In genomic region chr2:226351711-226352110, GRCh38 we compare ENCODE assay signal across 20 cellular contexts.
DNase-seq lines count a peak whose midpoint lies in the region; ATAC-seq, FAIRE-seq and TF ChIP-seq lines count a peak whose summit lies in the region.
"Had no signal": no experiment of that assay in that cellular context is flagged by ENCODE, and none has a peak within 500 bp of the region (broad histone marks: within the 10 kb centered on the region; RNA-seq: fewer than 3 reads in every experiment).

No MANE protein-coding gene starts in this region.

- no peaks in the 10 kb centered on the region for H3K27me3 ChIP-seq in osteoblast (ENCODE audit: insufficient read depth, low read length)
- H3K27me3 ChIP-seq: BE2C had no signal

- no peaks in the 10 kb centered on the region for H3K4me1 ChIP-seq in osteoblast (ENCODE audit: insufficient read depth, low read length)
- H3K4me1 ChIP-seq: BE2C, HAP-1 had no signal

- no peak for ATAC-seq in GM18517 (IDR thresholded peaks at IDR 0.05; ENCODE audit: unreplicated experiment)
- ATAC-seq: HepG2 had no signal

- TF ChIP-seq CTCF in cardiac fibroblast (IDR thresholded peaks at IDR 0.05; ENCODE audit: low read depth, low read length) (no peak), fibroblast of the aortic adventitia (IDR thresholded peaks at IDR 0.05; ENCODE audit: insufficient read depth, low read length) (no peak), osteoblast (IDR thresholded peaks at IDR 0.05; ENCODE audit: extremely low read depth, low read depth, low read length) (no peak)

- H3K9me3 ChIP-seq in osteoblast (ENCODE audit: low read depth, low read length) = no peaks in the 10 kb centered on the region
- H3K9me3 ChIP-seq: BE2C, HAP-1 had no signal

- no peak for DNase-seq in GM12891 (ENCODE audit: insufficient read length, low spot score)
- DNase-seq in cardiac fibroblast (ENCODE audit: low read depth in 2 of 2) = peak; percentile 11 to 46
- DNase-seq in fibroblast of the aortic adventitia (ENCODE audit: low read depth) = peak; percentile 67
- DNase-seq in NAMALWA (ENCODE audit: low spot score) = no peak
- DNase-seq in NCI-H2107 treated with DMSO at 0.1 percent for 48 hours (lab: John Stamatoyannopoulos, UW; ENCODE audit: unreplicated experiment) = no peak
- DNase-seq in osteoblast (ENCODE audit: insufficient read length, low spot score, missing footprints) = no peak
- DNase-seq: BE2C; C1 segment of cervical spinal cord; CD4-positive, CD25-positive, alpha-beta regulatory T cell; CD8-positive, alpha-beta memory T cell; COR-L47; DMS 273 treated with DMSO at 0.1 percent for 48 hours; DMS53; DND-41; EL had no signal

- peak; percentile 9 for FAIRE-seq in GM12891 (lab: Jason Lieb, UNC)
- FAIRE-seq: GM12892, H1, HepG2 had no signal

- no peak overlapping the region for H3K4me2 ChIP-seq in osteoblast (ENCODE audit: insufficient read depth, low read length)

- H3K27ac ChIP-seq in osteoblast (ENCODE audit: low read depth, low read length) = no peak overlapping the region

- H4K20me1 ChIP-seq in osteoblast (ENCODE audit: insufficient read depth, low read length) = no peaks in the 10 kb centered on the region

- no peak overlapping the region for H2AFZ ChIP-seq in osteoblast (ENCODE audit: low read length)

- no peaks in the 10 kb centered on the region for H3K36me3 ChIP-seq in osteoblast (ENCODE audit: insufficient read depth, low read length)
- H3K36me3 ChIP-seq: BE2C, HAP-1 had no signal

- H3K79me2 ChIP-seq in osteoblast (ENCODE audit: insufficient read depth, low read length) = no peaks in the 10 kb centered on the region

- no peak for TF ChIP-seq POLR2A in GM12891 (IDR thresholded peaks at IDR 0.05; ENCODE audit: low read depth, low read length)

- H3K4me3 ChIP-seq in cardiac fibroblast (replicated peaks in 1 of 2; ENCODE audit: low read depth in 2 of 2, low read length in 2 of 2) = no peak overlapping the region
- H3K4me3 ChIP-seq in fibroblast of the aortic adventitia (ENCODE audit: low read depth, low read length) = no peak overlapping the region
- H3K4me3 ChIP-seq in osteoblast (ENCODE audit: insufficient read depth, low read length) = no peak overlapping the region
- H3K4me3 ChIP-seq: HAP-1 had no signal

TF ChIP-seq in GM12891, 5 proteins besides CTCF, POLR2A, EP300 and RAD21:
- no peak for TF ChIP-seq SPI1 (IDR thresholded peaks at IDR 0.05; ENCODE audit: low read depth, low read length)
- TF ChIP-seq POU2F2 (IDR thresholded peaks at IDR 0.05; ENCODE audit: low read depth, low read length) = no peak
- no peak for TF ChIP-seq PAX5 (IDR thresholded peaks at IDR 0.05; ENCODE audit: insufficient read depth, low read length, severe bottlenecking)
- TF ChIP-seq TAF1 (IDR thresholded peaks at IDR 0.05; ENCODE audit: low read depth, low read length) = no peak

Comparison
In these comparisons a context has a peak if more than half of its experiments do, and no peak if none do; other contexts are left out.
1. DNase-seq: peak in cardiac fibroblast (2 of 2) and fibroblast of the aortic adventitia (single experiment); none in GM12891 (single experiment), NAMALWA (single experiment), NCI-H2107 treated with DMSO at 0.1 percent for 48 hours (single experiment) and osteoblast (single experiment).